23 cellular contexts compared by ENCODE assay signal in the genomic region with DNA sequence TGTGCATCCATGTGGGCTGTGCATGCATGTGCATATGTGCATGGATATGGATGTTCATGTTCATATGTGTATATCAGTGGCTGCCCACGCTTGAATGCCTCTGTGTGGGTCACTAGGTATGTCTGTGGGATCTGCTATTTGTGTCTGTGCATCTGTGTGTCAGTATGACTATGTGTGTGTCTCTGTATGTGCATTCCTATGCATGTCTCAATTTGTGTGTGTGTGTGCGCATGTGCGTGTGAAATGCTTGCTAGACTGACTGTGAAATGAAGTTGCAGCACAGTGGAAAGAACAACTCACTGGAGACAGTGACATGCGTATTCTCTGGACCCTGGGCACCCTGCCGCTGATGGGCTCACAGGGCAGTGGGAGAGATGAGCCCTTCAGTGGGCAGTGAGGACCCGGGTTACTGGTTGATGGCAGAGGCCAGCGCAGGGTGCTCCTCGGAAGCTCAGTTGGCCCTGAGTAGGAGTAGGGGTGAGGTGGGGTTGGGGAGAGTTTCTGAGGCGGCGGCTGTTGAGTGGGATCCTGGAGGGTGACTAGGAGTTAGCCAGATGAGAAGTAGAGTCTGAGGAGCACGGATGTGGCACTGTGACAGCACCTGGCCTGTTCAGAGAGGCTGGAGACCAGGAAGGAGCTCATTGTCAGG. TPM values are rescaled to one million over a fixed set of nuclear protein-coding genes. Genes with fewer than 3 reads are reported as not detected.
DNase-seq lines count a peak whose midpoint lies in the region; ATAC-seq, FAIRE-seq and TF ChIP-seq lines count a peak whose summit lies in the region.
"Had no signal": no experiment of that assay in that cellular context is flagged by ENCODE, and none has a peak within 500 bp of the region (broad histone marks: within the 10 kb centered on the region; RNA-seq: fewer than 3 reads in every experiment).

No MANE protein-coding gene starts in this region.

- no peak overlapping the region for H3K9ac ChIP-seq in K562 (ENCODE audit: insufficient read depth in 1 of 2, low read depth in 2 of 2, low read length in 2 of 2)
- H3K9ac ChIP-seq: BLaER1 treated with 17β-estradiol and CSF1 and Interleukin-3, amounts not matched to agents 10 nM and 100 nM had no signal

- 3% methylated on average over 11 of the region's 11 CpGs for WGBS in K562 (ENCODE audit: insufficient coverage, low coverage, missing lambda C conversion rate)

- TF ChIP-seq RAD21 in K562 (CRISPR knock-in tag; conservative IDR thresholded peaks at IDR 0.05 in 1 of 2, IDR thresholded peaks at IDR 0.05 in 1 of 2), result no peak

- no peaks in the 10 kb centered on the region; a peak in 1 of 5 replicates for H3K4me1 ChIP-seq in K562 (replicated peaks in 1 of 2; ENCODE audit: control insufficient read depth in 2 of 2, insufficient read depth in 2 of 2, low read length in 2 of 2)
- H3K4me1 ChIP-seq in BE2C, result no peaks in the 10 kb centered on the region
- no peaks in the 10 kb centered on the region for H3K4me1 ChIP-seq in naive thymus-derived CD4-positive, alpha-beta T cell (ENCODE audit: control insufficient read depth in 2 of 2, insufficient read depth in 2 of 2, low read length in 2 of 2)

- CTCF ChIA-PET in K562 (lab: Yijun Ruan, JAX; ENCODE audit: low intra/inter-chr PET ratio), result interaction anchor here (0.7 kb wide), 1 partner anchor 726 kb away, joined by 3 read pairs; no protein-coding TSS in a partner anchor
- CTCF ChIA-PET in CD4-positive, alpha-beta T cell (lab: Charles Lee), result no interaction called here
- CTCF ChIA-PET in naive thymus-derived CD4-positive, alpha-beta T cell (lab: Charles Lee), result no interaction called here

- H3K79me2 ChIP-seq in K562 (ENCODE audit: control insufficient read depth, insufficient read depth, low read length), result no peaks in the 10 kb centered on the region

- H3K27me3 ChIP-seq in K562 (ENCODE audit: control insufficient read depth in 2 of 2, insufficient read depth in 2 of 2, low read length in 2 of 2), result peaks cover 42 to 70% of the 10 kb centered on the region in 2 experiments
- H3K27me3 ChIP-seq in BE2C, result no peaks in the 10 kb centered on the region
- peaks cover 7% of the 10 kb centered on the region for H3K27me3 ChIP-seq in CD4-positive, alpha-beta T cell (ENCODE audit: control insufficient read depth, insufficient read depth, low read length)
- H3K27me3 ChIP-seq in naive thymus-derived CD4-positive, alpha-beta T cell (ENCODE audit: control insufficient read depth in 2 of 2, insufficient read depth in 2 of 2, low read length in 2 of 2), result no peaks in the 10 kb centered on the region
- H3K27me3 ChIP-seq: BLaER1 treated with 17β-estradiol and CSF1 and Interleukin-3, amounts not matched to agents 10 nM and 100 nM had no signal

- DNase-seq in GM19239 (ENCODE audit: insufficient read length, low spot score) (no peak), K562 (ENCODE audit: extremely low read depth in 1 of 4, low spot score in 3 of 4) (no peak), neural crest cell (ENCODE audit: low read depth, low spot score) (no peak), BE2C (no peak)
- no peak for DNase-seq in CD4-positive, alpha-beta T cell
- DNase-seq in naive thymus-derived CD4-positive, alpha-beta T cell, result no peak
- DNase-seq: 8988T; CD8-positive, alpha-beta memory T cell; COR-L47; DMS 273 treated with DMSO at 0.1 percent for 48 hours; DMS53; DND-41; EL; H7 had no signal

- H3K4me2 ChIP-seq in K562 (ENCODE audit: insufficient read depth, low read length), result no peak overlapping the region
- H3K4me2 ChIP-seq: BLaER1 treated with 17β-estradiol and CSF1 and Interleukin-3, amounts not matched to agents 10 nM and 100 nM; GM23338 had no signal

- POLR2A ChIA-PET in K562 (lab: Yijun Ruan, JAX), result no interaction called here
- POLR2A ChIA-PET in CD4-positive, alpha-beta T cell (lab: Charles Lee), result no interaction called here
- POLR2A ChIA-PET in naive thymus-derived CD4-positive, alpha-beta T cell (lab: Charles Lee), result no interaction called here

- H4K20me1 ChIP-seq in K562 (replicated peaks; ENCODE audit: control insufficient read depth, insufficient read depth, low read length), result peaks cover 11% of the 10 kb centered on the region; the same call in 1 of the 2 replicates
- H4K20me1 ChIP-seq: BLaER1 treated with 17β-estradiol and CSF1 and Interleukin-3, amounts not matched to agents 10 nM and 100 nM had no signal

- no peak for TF ChIP-seq POLR2A in K562 (conservative IDR thresholded peaks at IDR 0.05)

- H3K36me3 Mint-ChIP-seq in neural crest cell (ENCODE audit: low read depth), result no peaks in the 10 kb centered on the region
- H3K36me3 Mint-ChIP-seq in CD4-positive, alpha-beta T cell (ENCODE audit: low read depth), result no peaks in the 10 kb centered on the region
- no peaks in the 10 kb centered on the region for H3K36me3 Mint-ChIP-seq in stimulated activated memory B cell treated with anti-CD40 and anti-IgM and Interleukin-4, amounts not matched to agents 10 μg/mL and 1 μg/mL and 100 μg/mL, for 72 hours
- H3K36me3 Mint-ChIP-seq in naive thymus-derived CD4-positive, alpha-beta T cell, result peaks cover 0 to 4% (median 0%) of the 10 kb centered on the region in 5 donors
- H3K36me3 Mint-ChIP-seq: CD8-positive, alpha-beta memory T cell had no signal

- H3K4me3 ChIP-seq in K562 (no peak overlapping the region), BE2C (ENCODE audit: low read depth, low read length) (no peak overlapping the region)
- H3K4me3 ChIP-seq in naive thymus-derived CD4-positive, alpha-beta T cell (ENCODE audit: low read length), result no peak overlapping the region
- H3K4me3 ChIP-seq: BLaER1 treated with 17β-estradiol and CSF1 and Interleukin-3, amounts not matched to agents 10 nM and 100 nM; GM23338 had no signal

- in situ Hi-C loops in K562 (cut with MboI), result no loop called here

- no peaks in the 10 kb centered on the region for H3K27me3 Mint-ChIP-seq in neural crest cell (ENCODE audit: low read depth)
- H3K27me3 Mint-ChIP-seq in CD4-positive, alpha-beta T cell, result peaks cover 45% of the 10 kb centered on the region
- peaks cover 45% of the 10 kb centered on the region for H3K27me3 Mint-ChIP-seq in stimulated activated memory B cell treated with anti-CD40 and anti-IgM and Interleukin-4, amounts not matched to agents 10 μg/mL and 1 μg/mL and 100 μg/mL, for 72 hours
- H3K27me3 Mint-ChIP-seq in naive thymus-derived CD4-positive, alpha-beta T cell, result peaks cover 25 to 51% (median 40%) of the 10 kb centered on the region in 5 donors

- TF ChIP-seq CTCF in K562 (IDR thresholded peaks at IDR 0.05 in 2 of 3, conservative IDR thresholded peaks at IDR 0.05 in 1 of 3; ENCODE audit: insufficient read depth in 2 of 3, low read depth in 1 of 3, low read length in 3 of 3) (no peak), neural crest cell (conservative IDR thresholded peaks at IDR 0.05) (no peak), BE2C (IDR thresholded peaks at IDR 0.05; ENCODE audit: low read depth, low read length) (no peak)
- TF ChIP-seq CTCF in CD4-positive, alpha-beta T cell (IDR thresholded peaks at IDR 0.05), result no peak

- H3K9me3 ChIP-seq in K562 (replicated peaks; ENCODE audit: control insufficient read depth, insufficient read depth, low read depth, low read length) (no peaks in the 10 kb centered on the region), BE2C (no peaks in the 10 kb centered on the region)
- H3K9me3 ChIP-seq in CD4-positive, alpha-beta T cell (ENCODE audit: control insufficient read depth, low read length), result no peaks in the 10 kb centered on the region
- no peaks in the 10 kb centered on the region for H3K9me3 ChIP-seq in naive thymus-derived CD4-positive, alpha-beta T cell (ENCODE audit: control insufficient read depth in 2 of 3, low read length in 3 of 3)
- H3K9me3 ChIP-seq: BLaER1 treated with 17β-estradiol and CSF1 and Interleukin-3, amounts not matched to agents 10 nM and 100 nM had no signal

- BruUV-seq in K562 (replicated peaks; lab: Mats Ljungman, UMichigan), result no TSS peak

- no peaks in the 10 kb centered on the region for H3K36me3 ChIP-seq in K562 (ENCODE audit: control insufficient read depth, insufficient read depth, low read length)
- no peaks in the 10 kb centered on the region for H3K36me3 ChIP-seq in BE2C
- no peaks in the 10 kb centered on the region for H3K36me3 ChIP-seq in naive thymus-derived CD4-positive, alpha-beta T cell (ENCODE audit: control insufficient read depth in 2 of 3, insufficient read depth in 3 of 3, low read length in 3 of 3)
- H3K36me3 ChIP-seq: BLaER1 treated with 17β-estradiol and CSF1 and Interleukin-3, amounts not matched to agents 10 nM and 100 nM had no signal

- H3K27ac ChIP-seq in K562 (ENCODE audit: extremely low read depth, low read depth, low read length), result no peak overlapping the region
- H3K27ac ChIP-seq in CD4-positive, alpha-beta T cell (ENCODE audit: low read depth, low read length), result no peak overlapping the region
- no peak overlapping the region for H3K27ac ChIP-seq in naive thymus-derived CD4-positive, alpha-beta T cell (ENCODE audit: low read depth, low read length)
- H3K27ac ChIP-seq: BLaER1 treated with 17β-estradiol and CSF1 and Interleukin-3, amounts not matched to agents 10 nM and 100 nM; HL-60 had no signal

- no peaks in the 10 kb centered on the region for H3K9me3 Mint-ChIP-seq in neural crest cell
- no peaks in the 10 kb centered on the region for H3K9me3 Mint-ChIP-seq in CD4-positive, alpha-beta T cell
- H3K9me3 Mint-ChIP-seq in stimulated activated memory B cell treated with anti-CD40 and anti-IgM and Interleukin-4, amounts not matched to agents 10 μg/mL and 1 μg/mL and 100 μg/mL, for 72 hours, result no peaks in the 10 kb centered on the region
- H3K9me3 Mint-ChIP-seq in naive thymus-derived CD4-positive, alpha-beta T cell, result no peaks in the 10 kb centered on the region
- H3K9me3 Mint-ChIP-seq: CD8-positive, alpha-beta memory T cell; GM23338 had no signal

- no peak for TF ChIP-seq EP300 in K562 (IDR thresholded peaks at IDR 0.05; ENCODE audit: low read length)

- no peak for ATAC-seq in K562
- no peak for ATAC-seq in CD4-positive, alpha-beta T cell (ENCODE audit: poor library complexity)
- ATAC-seq in stimulated activated memory B cell treated with anti-CD40 and anti-IgM and Interleukin-4, amounts not matched to agents 10 μg/mL and 1 μg/mL and 100 μg/mL, for 72 hours, result no peak
- ATAC-seq in naive thymus-derived CD4-positive, alpha-beta T cell, result no peak
- ATAC-seq: GM23338 had no signal

- FAIRE-seq in GM19239 (lab: Jason Lieb, UNC) (peak; percentile 14), K562 (lab: Jason Lieb, UNC) (no peak)
- FAIRE-seq: GM12892, GM18507 had no signal

- H3K27ac Mint-ChIP-seq in neural crest cell (ENCODE audit: unreplicated experiment), result peak overlapping the region; percentile 3
- no peak overlapping the region for H3K27ac Mint-ChIP-seq in CD4-positive, alpha-beta T cell
- no peak overlapping the region for H3K27ac Mint-ChIP-seq in stimulated activated memory B cell treated with anti-CD40 and anti-IgM and Interleukin-4, amounts not matched to agents 10 μg/mL and 1 μg/mL and 100 μg/mL, for 72 hours
- no peak overlapping the region for H3K27ac Mint-ChIP-seq in naive thymus-derived CD4-positive, alpha-beta T cell
- H3K27ac Mint-ChIP-seq: CD8-positive, alpha-beta memory T cell; GM23338 had no signal

- no peaks in the 10 kb centered on the region for H3K9me1 ChIP-seq in K562 (ENCODE audit: control insufficient read depth, insufficient read depth, low read length)

- no peak overlapping the region for H2AFZ ChIP-seq in K562 (ENCODE audit: low read depth, low read length)
- H2AFZ ChIP-seq: GM23338 had no signal

- no peak overlapping the region for H3K4me3 Mint-ChIP-seq in neural crest cell
- H3K4me3 Mint-ChIP-seq in CD4-positive, alpha-beta T cell, result no peak overlapping the region
- H3K4me3 Mint-ChIP-seq in stimulated activated memory B cell treated with anti-CD40 and anti-IgM and Interleukin-4, amounts not matched to agents 10 μg/mL and 1 μg/mL and 100 μg/mL, for 72 hours, result no peak overlapping the region
- H3K4me3 Mint-ChIP-seq in naive thymus-derived CD4-positive, alpha-beta T cell, result no peak overlapping the region
- H3K4me3 Mint-ChIP-seq: CD8-positive, alpha-beta memory T cell; GM23338 had no signal

- intact Hi-C loops in K562 (cut with micrococcal nuclease), result loop anchor here (5.0 kb wide), 1 partner anchor 53 kb away; no protein-coding TSS in a partner anchor
- intact Hi-C loops in CD4-positive, alpha-beta T cell (cut with DNase I, micrococcal nuclease), result no loop called here
- intact Hi-C loops in naive thymus-derived CD4-positive, alpha-beta T cell (cut with micrococcal nuclease), result no loop called here

- peaks cover 75% of the 10 kb centered on the region for H3K4me1 Mint-ChIP-seq in neural crest cell
- H3K4me1 Mint-ChIP-seq in CD4-positive, alpha-beta T cell (ENCODE audit: low read depth), result no peaks in the 10 kb centered on the region
- H3K4me1 Mint-ChIP-seq in stimulated activated memory B cell treated with anti-CD40 and anti-IgM and Interleukin-4, amounts not matched to agents 10 μg/mL and 1 μg/mL and 100 μg/mL, for 72 hours, result peaks cover 11% of the 10 kb centered on the region
- no peaks in the 10 kb centered on the region for H3K4me1 Mint-ChIP-seq in naive thymus-derived CD4-positive, alpha-beta T cell
- H3K4me1 Mint-ChIP-seq: CD8-positive, alpha-beta memory T cell had no signal

RNA-seq across cellular contexts. Expression of gene POU3F1, which starts 43.2 kb away (rescaled TPM):
- total RNA-seq in K562 (2011; cell fraction: chromatin; rRNA removed; ENCODE audit: low replicate concordance), result not detected in 2 replicates
- total RNA-seq in K562 (2011; cell fraction: nucleolus; rRNA removed), result 0.13 TPM in 1 of 2 replicates, not detected in the other
- total RNA-seq in K562 (2011; cell fraction: nucleoplasm; rRNA removed), result not detected in 2 replicates
- 0.08 and 0.09 TPM in 2 replicates for total RNA-seq in K562 (2014; rRNA removed)
- not detected in 2 replicates for total RNA-seq in K562 (2014; rRNA removed; fragmentation: Illumina TruSeq; extraction: Trizol)
- not detected in 2 replicates for total RNA-seq in K562 (2015; rRNA removed; fragmentation: Illumina TruSeq; extraction: Trizol)
- total RNA-seq in K562 (2021), result not detected in 2 replicates
- 0.05 TPM in 1 of 2 replicates, not detected in the other for polyA plus RNA-seq in K562 (2011; rRNA removed)
- not detected in 2 replicates for polyA plus RNA-seq in K562 (2011; cell fraction: cytosol; rRNA removed)
- 0.06 and 0.15 TPM in 2 replicates for polyA plus RNA-seq in K562 (2011; cell fraction: nucleus; rRNA removed)
- polyA plus RNA-seq in K562 (2012), result not detected in 2 replicates
- not detected in 2 replicates for polyA plus RNA-seq in K562 (2014; fragmentation: Illumina TruSeq; extraction: Trizol)
- polyA plus RNA-seq in K562 (2014; fragmentation: Nextera tagmentation; extraction: Ambion mirVana), result not detected
- not detected in 2 replicates for polyA plus RNA-seq in K562 (2014; rRNA removed)
- polyA minus RNA-seq in K562 (2011; rRNA and poly(A)+ RNA removed), result not detected in 2 replicates
- polyA minus RNA-seq in K562 (2011; cell fraction: cytosol; rRNA and poly(A)+ RNA removed), result not detected in 2 replicates
- polyA minus RNA-seq in K562 (2011; cell fraction: nucleus; rRNA and poly(A)+ RNA removed), result 0.13 and 0.33 TPM in 2 replicates
- 10.7 and 12.1 TPM in 2 replicates for total RNA-seq in neural crest cell
- polyA plus RNA-seq in BE2C (2012; ENCODE audit: insufficient read depth, insufficient read length, low read depth), result 0.91 TPM
- under 1 TPM; 0.22 to 0.27 TPM for total RNA-seq in CD4-positive, alpha-beta T cell
- under 1 TPM in 2 of 5 experiments, not detected in 3; 0.17 to 0.19 TPM for total RNA-seq in naive thymus-derived CD4-positive, alpha-beta T cell
- polyA plus RNA-seq in naive thymus-derived CD4-positive, alpha-beta T cell, result not detected
- total RNA-seq: G401, HT1080 had no signal
- polyA plus RNA-seq: AG04450 had no signal
